In the genomic region with DNA sequence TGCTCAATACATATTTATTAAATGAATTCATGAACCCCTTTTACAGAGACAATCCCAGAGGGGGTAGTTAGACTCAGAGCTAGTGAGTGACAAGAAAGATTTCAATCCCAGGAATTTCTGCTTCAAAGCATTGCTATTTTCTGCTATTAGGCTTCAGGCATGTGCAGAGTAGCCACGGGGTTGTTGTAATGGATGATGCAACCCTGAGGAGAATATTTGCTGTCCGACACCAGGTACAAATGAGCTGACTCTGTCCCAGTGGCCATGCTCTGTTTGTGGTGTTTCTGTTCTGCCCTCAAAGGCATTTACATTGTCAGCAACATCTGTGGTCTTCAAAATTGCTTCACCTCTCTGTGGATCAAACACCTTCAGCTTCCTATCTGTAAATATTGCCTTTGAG, we compare ENCODE assay signal across 19 cellular contexts.
DNase-seq lines count a peak whose midpoint lies in the region; ATAC-seq and TF ChIP-seq lines count a peak whose summit lies in the region.
"Had no signal": no experiment of that assay in that cellular context is flagged by ENCODE, and none has a peak within 500 bp of the region (broad histone marks: within the 10 kb centered on the region; RNA-seq: fewer than 3 reads in every experiment).

No MANE protein-coding gene starts in this region.

- H3K4me2 ChIP-seq in MM.1S (ENCODE audit: low read depth, low read length) = peak overlapping the region; percentile 11; the same call in 1 of the 2 replicates
- H3K4me2 ChIP-seq: GM23338 had no signal

- no peak overlapping the region for H3K9ac ChIP-seq in MM.1S (ENCODE audit: low read length)

- DNase-seq in AG10803 (ENCODE audit: low read depth) = peak; percentile 7
- DNase-seq in MM.1S = peak; percentile 88
- DNase-seq in chondrocyte (ENCODE audit: low spot score) = no peak
- peak; percentile 3 for DNase-seq in myocyte (ENCODE audit: low read depth)
- no peak for DNase-seq in GDM1 (lab: John Stamatoyannopoulos, UW)
- DNase-seq in activated naive CD4-positive, alpha-beta T cell treated with anti-CD3 and anti-CD28 coated beads, Interleukin-2, amount 50 U/mL, for 72 hours (ENCODE audit: low spot score in 2 of 2) = no peak
- DNase-seq in amygdala (lab: John Stamatoyannopoulos, UW) = no peak
- DNase-seq: CD4-positive, CD25-positive, alpha-beta regulatory T cell; DMS79; Kasumi-1; NCI-H1930; NCI-H2171; NCI-H446; NCI-H748 treated with DMSO at 0.1 percent for 48 hours had no signal

- peaks cover 12% of the 10 kb centered on the region for H3K4me1 Mint-ChIP-seq in chondrocyte (ENCODE audit: low read depth)

- peak overlapping the region; percentile 49 for H3K27ac Mint-ChIP-seq in chondrocyte (ENCODE audit: unreplicated experiment)
- H3K27ac Mint-ChIP-seq in activated naive CD4-positive, alpha-beta T cell treated with anti-CD3 and anti-CD28 coated beads, Interleukin-2, amount 50 U/mL, for 72 hours = no peak overlapping the region
- H3K27ac Mint-ChIP-seq: B cell; CD4-positive, CD25-positive, alpha-beta regulatory T cell; GM23338 had no signal

- no peaks in the 10 kb centered on the region for H3K9me2 ChIP-seq in MM.1S (replicated peaks; ENCODE audit: insufficient read depth, low read length)

- no peak overlapping the region for H3K4me3 ChIP-seq in AG10803 (ENCODE audit: low read length)
- H3K4me3 ChIP-seq in MM.1S (ENCODE audit: low read length) = no peak overlapping the region
- H3K4me3 ChIP-seq: GM12878, GM23338 had no signal

- H3K79me2 ChIP-seq in MM.1S (ENCODE audit: low read length) = no peaks in the 10 kb centered on the region

- H3K27me3 ChIP-seq in MM.1S (replicated peaks; ENCODE audit: insufficient read depth, low read length) = no peaks in the 10 kb centered on the region

- H2AFZ ChIP-seq in MM.1S (ENCODE audit: low read length) = peak overlapping the region; percentile 7; the same call in 1 of the 2 replicates

- H3K27me3 Mint-ChIP-seq in chondrocyte (ENCODE audit: low read depth) = peaks cover 2% of the 10 kb centered on the region

- H3K9me3 ChIP-seq in MM.1S (replicated peaks; ENCODE audit: insufficient read depth, low read length) = no peaks in the 10 kb centered on the region

- TF ChIP-seq CTCF in AG10803 (conservative IDR thresholded peaks at IDR 0.05; ENCODE audit: low read length) (no peak), MM.1S (IDR thresholded peaks at IDR 0.05; ENCODE audit: low read length) (no peak), chondrocyte (IDR thresholded peaks at IDR 0.05) (no peak)

- no peaks in the 10 kb centered on the region for H4K20me1 ChIP-seq in MM.1S (ENCODE audit: insufficient read depth, low read length)

- peaks cover 23% of the 10 kb centered on the region for H3F3A ChIP-seq in MM.1S (ENCODE audit: insufficient read depth, low read length)

- H3K9me3 Mint-ChIP-seq in chondrocyte (ENCODE audit: low read depth) = no peaks in the 10 kb centered on the region
- H3K9me3 Mint-ChIP-seq in activated naive CD4-positive, alpha-beta T cell treated with anti-CD3 and anti-CD28 coated beads, Interleukin-2, amount 50 U/mL, for 72 hours = peaks cover 6 to 8% of the 10 kb centered on the region in 2 donors

- peak overlapping the region; percentile 74; the same call in 1 of the 2 replicates for H3K27ac ChIP-seq in MM.1S (ENCODE audit: low read length)

- ATAC-seq in activated naive CD4-positive, alpha-beta T cell treated with anti-CD3 and anti-CD28 coated beads, Interleukin-2, amount 50 U/mL, for 72 hours = no peak
- ATAC-seq in HG03439 (IDR thresholded peaks at IDR 0.05; ENCODE audit: unreplicated experiment) = no peak
- ATAC-seq: GM12878, GM23338, HCT116 had no signal

- no peaks in the 10 kb centered on the region for H3K36me3 ChIP-seq in MM.1S (replicated peaks; ENCODE audit: insufficient read depth, low read length)

- H3K4me1 ChIP-seq in MM.1S (ENCODE audit: low read length) = peaks cover 34% of the 10 kb centered on the region

- H3K36me3 Mint-ChIP-seq in chondrocyte (ENCODE audit: low read depth) = no peaks in the 10 kb centered on the region
- H3K36me3 Mint-ChIP-seq in activated naive CD4-positive, alpha-beta T cell treated with anti-CD3 and anti-CD28 coated beads, Interleukin-2, amount 50 U/mL, for 72 hours = no peaks in the 10 kb centered on the region
- H3K36me3 Mint-ChIP-seq: CD4-positive, CD25-positive, alpha-beta regulatory T cell had no signal

- no peak overlapping the region for H3K4me3 Mint-ChIP-seq in chondrocyte (ENCODE audit: unreplicated experiment)
- H3K4me3 Mint-ChIP-seq: B cell; CD4-positive, CD25-positive, alpha-beta regulatory T cell; GM23338 had no signal

Comparison
In these comparisons a context has a peak if more than half of its experiments do, and no peak if none do; other contexts are left out.
1. DNase-seq: peak in AG10803 (single experiment), MM.1S (single experiment) and myocyte (single experiment); none in chondrocyte (single experiment), GDM1 (single experiment), activated naive CD4-positive, alpha-beta T cell treated with anti-CD3 and anti-CD28 coated beads, Interleukin-2, amount 50 U/mL, for 72 hours (0 of 2) and amygdala (0 of 56).